Comparison of ENCODE assay signal across 17 cellular contexts in genomic region chr2:18788590-18788989, GRCh38.
A peak's percentile ranks its signal among the peaks of the same experiment; 100 is the strongest.
DNase-seq lines count a peak whose midpoint lies in the region; ATAC-seq and TF ChIP-seq lines count a peak whose summit lies in the region.
"Had no signal": no experiment of that assay in that cellular context is flagged by ENCODE, and none has a peak within 500 bp of the region (broad histone marks: within the 10 kb centered on the region; RNA-seq: fewer than 3 reads in every experiment).

No MANE protein-coding gene starts in this region.

- H3K36me3 Mint-ChIP-seq in T-helper 2 cell treated with Interferon-gamma antibody and Interleukin-4, amounts not matched to agents 5 μg/mL and 100 μg/mL, for 36 hours (ENCODE audit: low read depth), result no peaks in the 10 kb centered on the region

- H3K79me2 ChIP-seq in trophoblast cell (ENCODE audit: control insufficient read depth, insufficient read depth, low read length, poor library complexity), result no peaks in the 10 kb centered on the region

- ATAC-seq in IMR-90 (ENCODE audit: low read depth) (no peak), SK-N-SH treated with all-trans-retinoic acid at 6 μM for 48 hours (peak; percentile 8; the same call in 2 of the 3 replicates), heart right ventricle (peak in 6 of 8 donors; percentile 39 to 57 (median 45))
- ATAC-seq: naive thymus-derived CD4-positive, alpha-beta T cell; PC-3; T-helper 17 cell had no signal

- H3K4me2 ChIP-seq in IMR-90 (ENCODE audit: low read depth, low read length), result no peak overlapping the region
- H3K4me2 ChIP-seq in trophoblast cell (ENCODE audit: low read length), result no peak overlapping the region

- H3K14ac ChIP-seq in IMR-90 (replicated peaks; ENCODE audit: low read depth, low read length), result no peak overlapping the region
- H3K14ac ChIP-seq in trophoblast cell (ENCODE audit: low read length), result no peak overlapping the region

- H3K27me3 ChIP-seq in IMR-90 (ENCODE audit: control insufficient read depth, insufficient read depth, low read length) (no peaks in the 10 kb centered on the region), heart right ventricle (no peaks in the 10 kb centered on the region), trophoblast cell (ENCODE audit: insufficient read depth, low read length) (peaks cover under 1% of the 10 kb centered on the region)

- H3K4me3 ChIP-seq in IMR-90 (ENCODE audit: insufficient read depth, low read depth, low read length) (no peak overlapping the region), heart right ventricle (no peak overlapping the region), trophoblast cell (ENCODE audit: low read depth, low read length) (no peak overlapping the region)
- H3K4me3 ChIP-seq: skin epidermis had no signal

- H3K36me3 ChIP-seq in IMR-90 (ENCODE audit: control insufficient read depth, insufficient read depth, low read length) (no peaks in the 10 kb centered on the region), heart right ventricle (no peaks in the 10 kb centered on the region), trophoblast cell (ENCODE audit: control insufficient read depth in 1 of 2, insufficient read depth in 2 of 2, low read length in 2 of 2) (no peaks in the 10 kb centered on the region)

- no peak overlapping the region for H3K56ac ChIP-seq in IMR-90 (ENCODE audit: extremely low read depth, insufficient read depth, low read length)

- no peak overlapping the region for H2AK9ac ChIP-seq in IMR-90 (replicated peaks; ENCODE audit: low read depth, low read length, poor library complexity)

- no peaks in the 10 kb centered on the region for H4K20me1 ChIP-seq in IMR-90 (ENCODE audit: insufficient read depth, low read length)

- H3K9me3 ChIP-seq in IMR-90 (ENCODE audit: control insufficient read depth, insufficient read depth, low read length), result no peaks in the 10 kb centered on the region
- peaks cover 0 to 12% (median 0%) of the 10 kb centered on the region in 11 donors for H3K9me3 ChIP-seq in heart right ventricle
- H3K9me3 ChIP-seq in trophoblast cell (ENCODE audit: insufficient read depth, low read depth, low read length), result no peaks in the 10 kb centered on the region

- no peak overlapping the region for H2BK20ac ChIP-seq in IMR-90 (ENCODE audit: low read depth, low read length)

- no peaks in the 10 kb centered on the region for H3K79me1 ChIP-seq in IMR-90 (ENCODE audit: low read depth in 1 of 2, low read length in 2 of 2)
- H3K79me1 ChIP-seq in trophoblast cell (ENCODE audit: low read length), result no peaks in the 10 kb centered on the region

- dilution Hi-C loops in IMR-90 (cut with HindIII; ENCODE audit: low sequenced_read_pairs, unreplicated experiment), result no loop called here

- no peak for TF ChIP-seq RAD21 in IMR-90 (IDR thresholded peaks at IDR 0.05; ENCODE audit: low read length)

- no peak overlapping the region for H4K91ac ChIP-seq in IMR-90 (ENCODE audit: insufficient read depth, low read depth, low read length)
- H4K91ac ChIP-seq in trophoblast cell (ENCODE audit: low read depth, low read length), result no peak overlapping the region

- H3K27ac Mint-ChIP-seq in T-helper 2 cell treated with Interferon-gamma antibody and Interleukin-4, amounts not matched to agents 5 μg/mL and 100 μg/mL, for 36 hours, result no peak overlapping the region
- H3K27ac Mint-ChIP-seq: naive thymus-derived CD4-positive, alpha-beta T cell; T-helper 17 cell had no signal

- no peaks in the 10 kb centered on the region for H3K27me3 Mint-ChIP-seq in T-helper 2 cell treated with Interferon-gamma antibody and Interleukin-4, amounts not matched to agents 5 μg/mL and 100 μg/mL, for 36 hours (ENCODE audit: low read depth)
- H3K27me3 Mint-ChIP-seq: CD8-positive, alpha-beta memory T cell; naive thymus-derived CD4-positive, alpha-beta T cell; T-helper 17 cell had no signal

- H3K9ac ChIP-seq in IMR-90 (ENCODE audit: low read depth, low read length), result no peak overlapping the region
- no peak overlapping the region for H3K9ac ChIP-seq in trophoblast cell (ENCODE audit: low read length)

- no peak overlapping the region for H2BK120ac ChIP-seq in IMR-90 (ENCODE audit: low read depth, low read length)
- H2BK120ac ChIP-seq in trophoblast cell (ENCODE audit: insufficient read depth, low read length, poor library complexity), result no peak overlapping the region

- H3K4ac ChIP-seq in IMR-90 (ENCODE audit: low read depth, low read length), result no peak overlapping the region
- no peak overlapping the region for H3K4ac ChIP-seq in trophoblast cell (ENCODE audit: low read depth, low read length)

- in situ Hi-C loops in IMR-90 (cut with MboI; ENCODE audit: low sequenced_read_pairs), result no loop called here

- H3K9me1 ChIP-seq in IMR-90 (ENCODE audit: insufficient read depth, low read length), result no peaks in the 10 kb centered on the region

- POLR2A ChIA-PET in IMR-90 (lab: Charles Lee; ENCODE audit: unreplicated experiment), result no interaction called here

- BruUV-seq in IMR-90 (replicated peaks; lab: Mats Ljungman, UMichigan), result no TSS peak

- intact Hi-C loops in IMR-90 (cut with micrococcal nuclease) (no loop called here), heart right ventricle (cut with DNase I) (no loop called here)

- H2BK5ac ChIP-seq in IMR-90 (ENCODE audit: low read depth, low read length, poor library complexity, severe bottlenecking) (no peak overlapping the region), trophoblast cell (ENCODE audit: low read depth, low read length, poor library complexity) (no peak overlapping the region)

- CTCF ChIA-PET in IMR-90 (lab: Yijun Ruan, JAX), result no interaction called here

- H3K4me1 ChIP-seq in IMR-90 (ENCODE audit: control insufficient read depth, insufficient read depth, low read length) (peaks cover 11% of the 10 kb centered on the region), heart right ventricle (peaks cover 0 to 22% (median 8%) of the 10 kb centered on the region in 9 donors), trophoblast cell (ENCODE audit: control insufficient read depth in 1 of 2, insufficient read depth in 2 of 2, low read length in 2 of 2) (no peaks in the 10 kb centered on the region)

- DNase-seq in IMR-90 (peak; percentile 14), heart right ventricle (peak; percentile 34 to 43), pulmonary artery endothelial cell (ENCODE audit: low read depth, low spot score) (peak; percentile 7), trophoblast cell (no peak), NCI-H2081 (lab: John Stamatoyannopoulos, UW) (no peak), NCI-H128 (lab: John Stamatoyannopoulos, UW; ENCODE audit: unreplicated experiment) (no peak)
- DNase-seq in T-helper 2 cell treated with Interferon-gamma antibody and Interleukin-4, amounts not matched to agents 5 μg/mL and 100 μg/mL, for 36 hours (ENCODE audit: low spot score), result no peak
- DNase-seq: activated CD4-positive, alpha-beta T cell treated with anti-CD3 and anti-CD28 coated beads, Interleukin-2, amount 50 U/mL, for 1 hour; activated effector memory CD4-positive, alpha-beta T cell treated with Interleukin-2 at 50 U/mL for 16 hours; CD8-positive, alpha-beta memory T cell; central memory CD4-positive, alpha-beta T cell; erythroblast; naive thymus-derived CD4-positive, alpha-beta T cell; PC-3; T-helper 17 cell had no signal

- 0 out of 2 replicates have a peak overlapping the region, but pooled peaks have one; percentile 32 for H3K18ac ChIP-seq in IMR-90 (ENCODE audit: low read depth, low read length)
- no peak overlapping the region for H3K18ac ChIP-seq in trophoblast cell (ENCODE audit: low read length)

- H4K5ac ChIP-seq in IMR-90 (ENCODE audit: low read depth, low read length), result no peak overlapping the region; the same call in 1 of the 2 replicates

- TF ChIP-seq CTCF in IMR-90 (conservative IDR thresholded peaks at IDR 0.05; ENCODE audit: low read depth, low read length), result no peak
- no peak for TF ChIP-seq CTCF in heart right ventricle (IDR thresholded peaks at IDR 0.05)

- H3K4me3 Mint-ChIP-seq in T-helper 2 cell treated with Interferon-gamma antibody and Interleukin-4, amounts not matched to agents 5 μg/mL and 100 μg/mL, for 36 hours, result no peak overlapping the region
- H3K4me3 Mint-ChIP-seq: CD8-positive, alpha-beta memory T cell; naive thymus-derived CD4-positive, alpha-beta T cell; T-helper 17 cell had no signal

- H2AK5ac ChIP-seq in IMR-90 (ENCODE audit: low read depth, low read length) (no peak overlapping the region), trophoblast cell (ENCODE audit: low read length) (no peak overlapping the region)

- no peak overlapping the region for H4K8ac ChIP-seq in IMR-90 (ENCODE audit: low read depth in 2 of 2, low read length in 2 of 2)
- H4K8ac ChIP-seq in trophoblast cell (ENCODE audit: low read depth, low read length), result no peak overlapping the region

- H2BK12ac ChIP-seq in trophoblast cell (ENCODE audit: low read length), result no peak overlapping the region

- H2AFZ ChIP-seq in IMR-90 (replicated peaks; ENCODE audit: low read length, poor library complexity) (no peak overlapping the region), trophoblast cell (ENCODE audit: insufficient read depth, low read length, poor library complexity) (no peak overlapping the region)

- no peak for TF ChIP-seq POLR2A in IMR-90 (IDR thresholded peaks at IDR 0.05; ENCODE audit: low read depth, low read length)

- no peaks in the 10 kb centered on the region for H3K4me1 Mint-ChIP-seq in T-helper 2 cell treated with Interferon-gamma antibody and Interleukin-4, amounts not matched to agents 5 μg/mL and 100 μg/mL, for 36 hours (ENCODE audit: low read depth)
- H3K4me1 Mint-ChIP-seq: CD8-positive, alpha-beta memory T cell; T-helper 17 cell had no signal

- H3K23ac ChIP-seq in IMR-90 (ENCODE audit: low read depth, low read length) (no peak overlapping the region), trophoblast cell (ENCODE audit: low read length) (no peak overlapping the region)

- no CpG with 5 or more reads among the region's 5 CpGs for WGBS in IMR-90 (ENCODE audit: extremely low coverage in 2 of 2, insufficient read length in 1 of 2), 2 experiments
- WGBS in heart right ventricle, 2 donors, result 42 to 44% methylated on average over 5 of the region's 5 CpGs
- WGBS in trophoblast cell (ENCODE audit: extremely low coverage, insufficient coverage, insufficient read length), result no CpG with 5 or more reads among the region's 5 CpGs

- H3K9me3 Mint-ChIP-seq in T-helper 2 cell treated with Interferon-gamma antibody and Interleukin-4, amounts not matched to agents 5 μg/mL and 100 μg/mL, for 36 hours, result no peaks in the 10 kb centered on the region

- H3K27ac ChIP-seq in IMR-90 (ENCODE audit: insufficient read depth, low read length), result no peak overlapping the region
- no peak overlapping the region for H3K27ac ChIP-seq in heart right ventricle
- H3K27ac ChIP-seq in trophoblast cell (ENCODE audit: low read depth, low read length), result no peak overlapping the region
- H3K27ac ChIP-seq: skin epidermis had no signal

- no peak overlapping the region for H2BK15ac ChIP-seq in IMR-90 (ENCODE audit: low read depth, low read length)

- no peak overlapping the region for H4K12ac ChIP-seq in trophoblast cell (ENCODE audit: low read depth, low read length)

TF ChIP-seq in IMR-90, 13 proteins besides CTCF, POLR2A, EP300 and RAD21 (continues in another document):
- TF ChIP-seq BHLHE40 (IDR thresholded peaks at IDR 0.05; ENCODE audit: low read depth, low read length) (no peak), CHD1 (IDR thresholded peaks at IDR 0.05; ENCODE audit: low read depth, low read length) (no peak)

Comparison
In these comparisons a context has a peak if more than half of its experiments do, and no peak if none do; other contexts are left out.
1. DNase-seq: peak in IMR-90 (single experiment), heart right ventricle (2 of 2) and pulmonary artery endothelial cell (single experiment); none in T-helper 2 cell treated with Interferon-gamma antibody and Interleukin-4, amounts not matched to agents 5 μg/mL and 100 μg/mL, for 36 hours (single experiment), trophoblast cell (0 of 2), NCI-H2081 (0 of 2) and NCI-H128 (single experiment).